Comparison of ENCODE assay signal across 11 cellular contexts in the genomic region with DNA sequence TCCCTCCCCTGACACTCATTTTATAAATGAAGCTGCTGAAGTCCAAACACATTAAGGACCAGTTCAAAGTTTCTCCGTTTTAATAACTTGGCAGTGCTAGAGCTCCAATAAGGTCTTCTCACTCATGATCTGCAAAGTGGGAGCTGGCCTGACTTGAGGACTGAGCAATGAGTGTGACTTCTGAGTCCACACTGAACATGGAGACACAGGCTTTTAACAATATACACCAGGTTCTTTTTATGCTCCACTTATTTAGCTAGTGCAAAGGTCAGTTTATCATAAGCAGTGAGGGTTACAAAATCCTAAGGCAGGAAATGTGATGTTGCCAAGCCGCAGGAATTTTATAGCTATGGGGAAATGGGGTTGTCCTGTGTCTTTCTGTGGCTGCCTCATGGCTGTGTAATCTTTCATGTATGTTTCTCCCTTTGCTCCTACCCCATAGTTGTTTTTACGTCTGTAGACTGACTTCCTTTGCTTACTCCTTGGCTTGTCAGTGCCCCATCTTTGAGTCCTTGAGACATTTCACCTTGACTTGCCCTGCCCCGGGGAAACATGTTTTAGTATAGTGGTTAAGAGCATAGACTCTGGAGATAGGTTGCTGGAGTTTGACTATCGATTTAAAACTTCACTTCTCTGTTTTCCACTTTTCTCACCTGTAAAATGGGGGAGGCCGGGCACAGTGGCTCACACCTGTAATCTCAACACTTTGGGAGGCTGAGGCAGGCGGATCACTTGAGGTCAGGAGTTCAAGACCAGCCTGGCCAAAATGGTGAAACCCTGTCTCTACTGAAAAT. TPM values are rescaled to one million over a fixed set of nuclear protein-coding genes. Genes with fewer than 3 reads are reported as not detected.
DNase-seq lines count a peak whose midpoint lies in the region; ATAC-seq, FAIRE-seq and TF ChIP-seq lines count a peak whose summit lies in the region.
"Had no signal": no experiment of that assay in that cellular context is flagged by ENCODE, and none has a peak within 500 bp of the region (broad histone marks: within the 10 kb centered on the region; RNA-seq: fewer than 3 reads in every experiment).

No MANE protein-coding gene starts in this region.

- TF ChIP-seq EP300 in A549 (IDR thresholded peaks at IDR 0.05), result peak; percentile 79 to 91; a peak in 4 of 5 replicates
- TF ChIP-seq EP300 in GM12878 (IDR thresholded peaks at IDR 0.05; ENCODE audit: borderline replicate concordance in 1 of 2, control insufficient read depth in 1 of 2, low read depth in 2 of 2, low read length in 2 of 2), result no peak

- H4K20me1 ChIP-seq in GM12878 (ENCODE audit: control insufficient read depth, insufficient read depth), result no peaks in the 10 kb centered on the region

- TF ChIP-seq POLR2A in A549 (IDR thresholded peaks at IDR 0.05; ENCODE audit: low read length) (no peak), GM12878 (IDR thresholded peaks at IDR 0.05; ENCODE audit: low read depth, low read length) (no peak)

- H3K4me2 ChIP-seq in A549 (peak overlapping the region; percentile 77), GM12878 (ENCODE audit: control insufficient read depth, insufficient read depth) (no peak overlapping the region)

- H3K9me3 ChIP-seq in A549 (no peaks in the 10 kb centered on the region), GM12878 (replicated peaks; ENCODE audit: control insufficient read depth, insufficient read depth, low read length) (no peaks in the 10 kb centered on the region), liver (ENCODE audit: control insufficient read depth in 4 of 4, low read length in 3 of 4) (no peaks in the 10 kb centered on the region)

- H3K4me3 ChIP-seq in A549 (peak overlapping the region; percentile 6; the same call in 1 of the 3 replicates), GM12878 (no peak overlapping the region), liver (ENCODE audit: low read depth in 1 of 3, low read length in 3 of 3) (no peak overlapping the region)

- TF ChIP-seq CTCF in A549 (IDR thresholded peaks at IDR 0.05), result no peak
- no peak for TF ChIP-seq CTCF in GM12878 (IDR thresholded peaks at IDR 0.05 in 2 of 3, conservative IDR thresholded peaks at IDR 0.05 in 1 of 3; ENCODE audit: control insufficient read depth in 2 of 3, extremely low read depth in 1 of 3, insufficient read depth in 1 of 3, low read depth in 3 of 3, low read length in 3 of 3)
- no peak for TF ChIP-seq CTCF in liver (IDR thresholded peaks at IDR 0.05; ENCODE audit: low read depth, low read length, missing input control)

- no peaks in the 10 kb centered on the region for H3K79me2 ChIP-seq in GM12878 (ENCODE audit: control insufficient read depth, insufficient read depth, low read length)

- peaks cover 4% of the 10 kb centered on the region for H3K27me3 Mint-ChIP-seq in activated CD4-positive, alpha-beta T cell treated with anti-CD3 and anti-CD28 coated beads, Interleukin-2, amount 10 ng/mL, durations not matched to agents 24 days and 14 days

- FAIRE-seq in A549 (lab: Jason Lieb, UNC), result peak; percentile 92
- no peak for FAIRE-seq in GM12878 (lab: Jason Lieb, UNC)

- no peaks in the 10 kb centered on the region for H3K36me3 ChIP-seq in GM12878 (ENCODE audit: control insufficient read depth in 2 of 2, insufficient read depth in 2 of 2, low read length in 1 of 2)
- H3K36me3 ChIP-seq in liver (ENCODE audit: control insufficient read depth in 4 of 4, insufficient read depth in 3 of 4, low read depth in 1 of 4, low read length in 3 of 4), result no peaks in the 10 kb centered on the region

- H3K4me1 ChIP-seq in A549 (peaks cover 55% of the 10 kb centered on the region), GM12878 (ENCODE audit: control insufficient read depth, insufficient read depth, low read length) (peaks cover 22% of the 10 kb centered on the region), liver (ENCODE audit: control insufficient read depth in 4 of 4, insufficient read depth in 4 of 4, low read length in 3 of 4) (peaks cover 2 to 11% (median 7%) of the 10 kb centered on the region in 4 donors)

- no peak overlapping the region for H3K27ac Mint-ChIP-seq in activated CD4-positive, alpha-beta T cell treated with anti-CD3 and anti-CD28 coated beads, Interleukin-2, amount 10 ng/mL, durations not matched to agents 24 days and 14 days

- intact Hi-C loops in GM12878 (cut with micrococcal nuclease; ENCODE audit: unreplicated experiment), result no loop called here
- intact Hi-C loops in activated CD4-positive, alpha-beta T cell treated with anti-CD3 and anti-CD28 coated beads, Interleukin-2, amount 10 ng/mL, durations not matched to agents 24 days and 14 days (cut with micrococcal nuclease), result no loop called here

- no peaks in the 10 kb centered on the region for H3K36me3 Mint-ChIP-seq in activated CD4-positive, alpha-beta T cell treated with anti-CD3 and anti-CD28 coated beads, Interleukin-2, amount 10 ng/mL, durations not matched to agents 24 days and 14 days (ENCODE audit: low read depth)

- WGBS in A549 (ENCODE audit: missing lambda C conversion rate), result 36% methylated on average over 7 of the region's 7 CpGs
- 90% methylated on average over 7 of the region's 7 CpGs for WGBS in GM12878 (ENCODE audit: insufficient coverage, insufficient replicate concordance, low lambda C conversion rate, missing lambda C conversion rate)
- 52% methylated on average over 7 of the region's 7 CpGs for WGBS in liver

- POLR2A ChIA-PET in A549 (lab: Yijun Ruan, JAX), result interaction anchor here (0.7 to 2.4 kb wide), 13 partner anchors 10 to 1016 kb away, joined by 3 to 48 read pairs (median 4); partner anchors contain the start of gene MMD
- POLR2A ChIA-PET in GM12878 (lab: Charles Lee), result interaction anchor here (0.7 to 6.6 kb wide), 7 partner anchors 8 to 79 kb away, joined by 3 to 106 read pairs (median 5); partner anchors contain the start of gene MMD

- RAD21 ChIA-PET in GM12878 (lab: Charles Lee; ENCODE audit: unreplicated experiment), result interaction anchor here (0.6 to 6.4 kb wide), 8 partner anchors 9 to 82 kb away, joined by 3 to 99 read pairs (median 3); partner anchors contain the start of genes MMD and SMIM36

- H3K9me3 Mint-ChIP-seq in activated CD4-positive, alpha-beta T cell treated with anti-CD3 and anti-CD28 coated beads, Interleukin-2, amount 10 ng/mL, durations not matched to agents 24 days and 14 days, result peaks cover 4% of the 10 kb centered on the region

- H3K4me1 Mint-ChIP-seq in activated CD4-positive, alpha-beta T cell treated with anti-CD3 and anti-CD28 coated beads, Interleukin-2, amount 10 ng/mL, durations not matched to agents 24 days and 14 days, result peaks cover 45% of the 10 kb centered on the region

- peak overlapping the region; percentile 84 to 86 for H3K27ac ChIP-seq in A549
- peak overlapping the region; percentile 10; the same call in 1 of the 2 replicates for H3K27ac ChIP-seq in GM12878 (ENCODE audit: control insufficient read depth, insufficient read depth)
- peak overlapping the region; percentile 3 to 40 for H3K27ac ChIP-seq in liver (ENCODE audit: low read depth in 1 of 2, low read length in 2 of 2)

- SMC1A ChIA-PET in GM12878 (lab: Charles Lee; ENCODE audit: uncharacterized antibody, unreplicated experiment), result interaction anchor here (0.6 to 17.7 kb wide), 6 partner anchors 8 to 519 kb away, joined by 3 to 359 read pairs (median 3); partner anchors contain the start of genes MMD and SMIM36

- peak in 1 of 2 experiments; percentile 38; a peak in 2 of 5 replicates for TF ChIP-seq RAD21 in A549 (conservative IDR thresholded peaks at IDR 0.05 in 1 of 2, IDR thresholded peaks at IDR 0.05 in 1 of 2)
- TF ChIP-seq RAD21 in GM12878 (IDR thresholded peaks at IDR 0.05; ENCODE audit: insufficient read depth, low read depth, low read length), result no peak
- TF ChIP-seq RAD21 in liver (IDR thresholded peaks at IDR 0.05), result peak in 1 of 2 donors; percentile 48

- H3K9ac ChIP-seq in GM12878 (ENCODE audit: control insufficient read depth, insufficient read depth, low read length) (no peak overlapping the region), liver (ENCODE audit: low read depth in 1 of 2, low read length in 2 of 2) (no peak overlapping the region)

- H2AFZ ChIP-seq in GM12878 (ENCODE audit: control insufficient read depth, low read depth, low read length), result no peak overlapping the region

- H3K4me3 Mint-ChIP-seq in activated CD4-positive, alpha-beta T cell treated with anti-CD3 and anti-CD28 coated beads, Interleukin-2, amount 10 ng/mL, durations not matched to agents 24 days and 14 days, result no peak overlapping the region

- BruUV-seq in GM12878 (replicated peaks; lab: Mats Ljungman, UMichigan), result no TSS peak

- in situ Hi-C loops in GM12878 (cut with MboI), result no loop called here

- no peaks in the 10 kb centered on the region for H3K27me3 ChIP-seq in GM12878 (replicated peaks in 1 of 2; ENCODE audit: control insufficient read depth in 2 of 2, insufficient read depth in 2 of 2, low read length in 1 of 2)
- no peaks in the 10 kb centered on the region for H3K27me3 ChIP-seq in liver (ENCODE audit: control insufficient read depth in 4 of 4, insufficient read depth in 4 of 4, low read length in 3 of 4)

- DNase-seq in A549 (ENCODE audit: low read depth in 1 of 2, low spot score in 1 of 2) (peak; percentile 80 to 91), HuH-7 (ENCODE audit: low spot score) (peak; percentile 70), GM12878 (ENCODE audit: low read depth, low spot score) (no peak), cerebellar nuclear complex (lab: John Stamatoyannopoulos, UW) (no peak)
- no peak for DNase-seq in activated naive CD4-positive, alpha-beta T cell treated with anti-CD3 and anti-CD28 coated beads, Interleukin-2, amount 50 U/mL, for 16 hours
- no peak for DNase-seq in activated CD4-positive, alpha-beta T cell treated with anti-CD3 and anti-CD28 coated beads, Interleukin-2, amount 10 ng/mL, durations not matched to agents 24 days and 14 days
- DNase-seq: activated CD4-positive, alpha-beta T cell treated with anti-CD3 and anti-CD28 coated beads, Interleukin-2, amount 50 U/mL, for 1 hour; hippocampal formation; NCI-H1048 had no signal

- CTCF ChIA-PET in A549 (lab: Yijun Ruan, JAX), result interaction anchor here (0.6 to 2.3 kb wide), 13 partner anchors 9 to 80 kb away, joined by 3 to 10 read pairs (median 5); partner anchors contain the start of gene MMD
- CTCF ChIA-PET in GM12878 (lab: Yijun Ruan, JAX), result interaction anchor here (0.6 to 1.4 kb wide), 5 partner anchors 10 to 279 kb away, joined by 3 to 5 read pairs (median 4); partner anchors contain the start of gene SMIM36

- ATAC-seq in A549, result peak; percentile 76 to 85
- ATAC-seq in GM12878, result no peak
- ATAC-seq in HG02884 (IDR thresholded peaks at IDR 0.05; ENCODE audit: unreplicated experiment), result no peak

RNA-seq across cellular contexts. Expression of gene MMD, which starts 12.2 kb away (rescaled TPM):
- 50.9 and 54.7 TPM in 2 replicates for polyA plus RNA-seq in A549 (2011; rRNA removed)
- 15.3 and 22.2 TPM in 2 replicates for polyA plus RNA-seq in A549 (2012; cell fraction: cytosol; rRNA removed)
- polyA plus RNA-seq in A549 (2012; cell fraction: nucleus; rRNA removed), result 8.6 and 12.5 TPM in 2 replicates
- polyA plus RNA-seq in A549 (2017; fragmentation: RNase III; extraction: RNeasy Plus Mini Kit Qiagen cat#74134 plus additional on column Dnase treatment), result 16.9 to 25.9 TPM (median 22.5 TPM) in 3 replicates
- polyA minus RNA-seq in A549 (2011; rRNA and poly(A)+ RNA removed), result 24.2 and 38.4 TPM in 2 replicates
- 88.8 and 95.5 TPM in 2 replicates for total RNA-seq in GM12878 (2013; cell fraction: nucleolus; rRNA removed)
- total RNA-seq in GM12878 (2014; rRNA removed), result 22.6 and 28.8 TPM in 2 replicates
- total RNA-seq in GM12878 (2014; rRNA removed; fragmentation: Illumina TruSeq; extraction: Trizol), result 18.6 and 20.6 TPM in 2 replicates
- 24.2 and 25.2 TPM in 2 replicates for total RNA-seq in GM12878 (2021)
- 5.1 TPM for polyA plus RNA-seq in GM12878 (2011; ENCODE audit: low read depth)
- 46.7 and 53.5 TPM in 2 replicates for polyA plus RNA-seq in GM12878 (2011; rRNA removed)
- 19.0 and 23.0 TPM in 2 replicates for polyA plus RNA-seq in GM12878 (2011; cell fraction: cytosol; rRNA removed)
- polyA plus RNA-seq in GM12878 (2011; cell fraction: nucleus; rRNA removed), result 23.6 and 27.5 TPM in 2 replicates
- polyA plus RNA-seq in GM12878 (2012), result 9.9 and 10.8 TPM in 2 replicates
- polyA plus RNA-seq in GM12878 (2014; fragmentation: Illumina TruSeq; extraction: Trizol), result 22.1 and 29.2 TPM in 2 replicates
- polyA plus RNA-seq in GM12878 (2014; fragmentation: Nextera tagmentation; extraction: Ambion mirVana), result 10 to 100 TPM in 1 of 2 experiments, 1 to 10 TPM in 1; 8.0 to 12.1 TPM
- polyA plus RNA-seq in GM12878 (2014; rRNA removed), result 20.3 and 22.8 TPM in 2 replicates
- 10 to 100 TPM; 23.0 to 24.0 TPM for polyA plus RNA-seq in GM12878 (2016; fragmentation: Nextera tagmentation; extraction: Ambion mirVana)
- 22.3 and 29.7 TPM in 2 replicates for polyA minus RNA-seq in GM12878 (2011; rRNA and poly(A)+ RNA removed)
- 10.5 and 12.4 TPM in 2 replicates for polyA minus RNA-seq in GM12878 (2011; cell fraction: cytosol; rRNA and poly(A)+ RNA removed)
- 27.1 and 30.5 TPM in 2 replicates for polyA minus RNA-seq in GM12878 (2011; cell fraction: nucleus; rRNA and poly(A)+ RNA removed)
- 10 to 100 TPM; 12.9 to 18.7 TPM for total RNA-seq in liver
- 1 to 10 TPM; 4.9 to 9.9 TPM for polyA plus RNA-seq in liver
- 21.7 and 23.4 TPM in 2 replicates for total RNA-seq in activated CD4-positive, alpha-beta T cell treated with anti-CD3 and anti-CD28 coated beads, Interleukin-2, amount 10 ng/mL, durations not matched to agents 24 days and 14 days

Comparison
In these comparisons a context has a peak if more than half of its experiments do, and no peak if none do; other contexts are left out.
1. ATAC-seq: peak in A549 (2 of 2); none in GM12878 (single experiment) and HG02884 (single experiment).
2. DNase-seq: peak in A549 (2 of 2) and HuH-7 (single experiment); none in GM12878 (single experiment), activated naive CD4-positive, alpha-beta T cell treated with anti-CD3 and anti-CD28 coated beads, Interleukin-2, amount 50 U/mL, for 16 hours (single experiment), cerebellar nuclear complex (0 of 2) and activated CD4-positive, alpha-beta T cell treated with anti-CD3 and anti-CD28 coated beads, Interleukin-2, amount 10 ng/mL, durations not matched to agents 24 days and 14 days (single experiment).
3. H3K27ac ChIP-seq: peak in every context shown above with its lines; median percentile 85 in A549; 22 in liver; 10 in GM12878.
4. Of the 24 proteins assayed by ChIP-seq in both GM12878 and A549: peak only in GM12878: none; only in A549: BCL3, CEBPB, EP300, MAX, MYC and SMC3; in both: none; in neither: 17; mixed calls (peak in some experiments, not most) for 1.